In genomic region chr2:147578529-147578928, GRCh38 we compare ENCODE assay signal across 30 cellular contexts.
"Had no signal": no experiment of that assay in that cellular context is flagged by ENCODE, and none has a peak within 500 bp of the region (broad histone marks: within the 10 kb centered on the region; RNA-seq: fewer than 3 reads in every experiment).

No MANE protein-coding gene starts in this region.

- H3K27ac ChIP-seq: ascending aorta, cardiac muscle cell, VCaP had no signal

- H3K4me3 ChIP-seq: ascending aorta, cardiac muscle cell had no signal

- FAIRE-seq: bronchial epithelial cell, TTC549 had no signal

- ATAC-seq: activated CD8-positive, alpha-beta T cell treated with anti-CD3 and anti-CD28 coated beads for 36 hours; activated naive CD8-positive, alpha-beta T cell treated with anti-CD3 and anti-CD28 coated beads, Interleukin-2, amount 50 U/mL, for 24 hours; activated T-cell treated with anti-CD3 and anti-CD28 coated beads, Interleukin-2, amount 50 U/mL, for 4 hours; activated T-cell treated with anti-CD3 and anti-CD28 coated beads, Interleukin-2, amount 50 U/mL, for 72 hours; activated T-helper 17 cell treated with anti-CD3 and anti-CD28 coated beads, Interleukin-2, amount 50 U/mL, for 72 hours had no signal

- DNase-seq: activated B cell treated with CpG ODN at 0.5 μM for 24 hours; activated CD4-positive, alpha-beta memory T cell treated with anti-CD3 and anti-CD28 coated beads for 36 hours; activated CD4-positive, alpha-beta T cell treated with anti-CD3 and anti-CD28 coated beads for 4 hours; activated CD4-positive, alpha-beta T cell treated with anti-CD3 and anti-CD28 coated beads, Interleukin-2, amount 10 ng/mL, durations not matched to agents 24 days and 14 days; activated CD4-positive, alpha-beta T cell treated with anti-CD3 and anti-CD28 coated beads, Interleukin-2, amount 50 U/mL, for 1 hour; activated CD4-positive, alpha-beta T cell treated with anti-CD3 and anti-CD28 coated beads, Interleukin-2, amount 50 U/mL, for 4 hours; activated CD4-positive, CD25-positive, alpha-beta regulatory T cell treated with anti-CD3 and anti-CD28 coated beads, Interleukin-2, amount 50 U/mL, for 72 hours; activated CD8-positive, alpha-beta memory T cell treated with anti-CD3 and anti-CD28 coated beads, Interleukin-2, amount 50 U/mL, for 4 hours; activated CD8-positive, alpha-beta T cell treated with anti-CD3 and anti-CD28 coated beads for 36 hours; activated gamma-delta T cell; activated naive CD4-positive, alpha-beta T cell treated with anti-CD3 and anti-CD28 coated beads, Interleukin-2, amount 10 ng/mL, durations not matched to agents 7 days and 5 days; activated naive CD4-positive, alpha-beta T cell treated with Interleukin-2 at 50 U/mL for 16 hours; activated naive CD8-positive, alpha-beta T cell treated with anti-CD3 and anti-CD28 coated beads, Interleukin-2, amount 10 ng/mL, durations not matched to agents 7 days and 5 days; activated naive CD8-positive, alpha-beta T cell treated with anti-CD3 and anti-CD28 coated beads, Interleukin-2, amount 50 U/mL, for 24 hours; activated T-cell treated with anti-CD3 and anti-CD28 coated beads for 4 hours; activated T-cell treated with anti-CD3 and anti-CD28 coated beads, Interleukin-2, amount 50 U/mL, for 1 hour; activated T-cell treated with anti-CD3 and anti-CD28 coated beads, Interleukin-2, amount 50 U/mL, for 4 hours; activated T-cell treated with anti-CD3 and anti-CD28 coated beads, Interleukin-2, amount 50 U/mL, for 72 hours; amygdala; anterior cingulate cortex; caudate nucleus; cerebellar nuclear complex; T-helper 2 cell; T-helper 9 cell had no signal

- H3K9me3 ChIP-seq: ascending aorta had no signal

- H3K36me3 ChIP-seq: ascending aorta, cardiac muscle cell had no signal

- H3K27me3 ChIP-seq: ascending aorta, cardiac muscle cell had no signal

- H3K4me1 ChIP-seq: ascending aorta had no signal
